In the genomic region with DNA sequence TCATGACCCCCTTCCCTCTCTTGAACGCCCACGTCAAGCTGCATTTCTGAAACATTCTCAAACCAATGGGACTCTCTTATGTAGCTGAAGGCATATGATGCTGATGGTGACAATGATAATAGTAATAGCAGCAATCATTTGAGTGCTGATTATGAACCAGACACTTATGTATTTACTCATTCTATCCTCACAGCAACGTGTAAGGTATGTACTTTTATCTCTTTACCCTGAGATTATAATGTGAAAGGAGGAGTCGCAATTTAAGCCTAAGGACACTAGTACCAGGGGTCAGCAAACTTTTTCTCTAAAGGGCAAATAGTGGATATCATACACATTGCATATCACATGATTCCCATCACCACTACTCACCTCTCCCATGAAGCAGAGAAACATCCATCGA, we compare ENCODE assay signal across 33 cellular contexts. TPM values are rescaled to one million over a fixed set of nuclear protein-coding genes. Genes with fewer than 3 reads are reported as not detected.
DNase-seq lines count a peak whose midpoint lies in the region; TF ChIP-seq lines count a peak whose summit lies in the region.
"Had no signal": no experiment of that assay in that cellular context is flagged by ENCODE, and none has a peak within 500 bp of the region (broad histone marks: within the 10 kb centered on the region; RNA-seq: fewer than 3 reads in every experiment).

No MANE protein-coding gene starts in this region.

- no peak overlapping the region for H3K4ac ChIP-seq in trophoblast cell (ENCODE audit: low read depth, low read length)

- DNase-seq in trophoblast cell (peak; percentile 65 to 92), NCI-H2081 (lab: John Stamatoyannopoulos, UW) (no peak), SIG-M5 treated with dmso at 0.1 percent for 504 hours (lab: John Stamatoyannopoulos, UW; ENCODE audit: unreplicated experiment) (no peak)
- DNase-seq in T-helper 2 cell treated with Interferon-gamma antibody and Interleukin-4, amounts not matched to agents 5 μg/mL and 100 μg/mL, for 36 hours (ENCODE audit: low spot score) = no peak
- DNase-seq: 8988T; ACHN; AML-193; BE2C; C1 segment of cervical spinal cord; Caco-2; Calu3; CD4-positive, alpha-beta memory T cell; CD4-positive, alpha-beta T cell; CD4-positive, CD25-positive, alpha-beta regulatory T cell; CD8-positive, alpha-beta memory T cell; CD8-positive, alpha-beta T cell; COR-L47; DMS 273 treated with DMSO at 0.1 percent for 48 hours; DMS153; DMS53; DMS79; DMS79 treated with DMSO at 0.1 percent for 48 hours; DND-41; EL had no signal

- H3K9ac ChIP-seq in Loucy (ENCODE audit: low read depth, low read length, poor library complexity, severe bottlenecking) (peak overlapping the region; percentile 74), trophoblast cell (ENCODE audit: low read length) (no peak overlapping the region)
- H3K9ac ChIP-seq: BLaER1; BLaER1 treated with 17β-estradiol and CSF1 and Interleukin-3, amounts not matched to agents 10 nM and 100 nM had no signal

- no peak overlapping the region for H4K12ac ChIP-seq in trophoblast cell (ENCODE audit: low read depth, low read length)

- H3K14ac ChIP-seq in trophoblast cell (ENCODE audit: low read length) = no peak overlapping the region

- H3K4me1 Mint-ChIP-seq in T-helper 2 cell treated with Interferon-gamma antibody and Interleukin-4, amounts not matched to agents 5 μg/mL and 100 μg/mL, for 36 hours (ENCODE audit: low read depth) = peaks cover 24% of the 10 kb centered on the region

- H3K9me2 ChIP-seq in Loucy (replicated peaks; ENCODE audit: low read depth, low read length) = no peaks in the 10 kb centered on the region

- H3K79me1 ChIP-seq in trophoblast cell (ENCODE audit: low read length) = no peaks in the 10 kb centered on the region

- TF ChIP-seq CTCF in Loucy (conservative IDR thresholded peaks at IDR 0.05; ENCODE audit: low read length) (no peak), neutrophil (IDR thresholded peaks at IDR 0.05) (no peak)

- H2AFZ ChIP-seq in Loucy (ENCODE audit: low read length) (no peak overlapping the region), trophoblast cell (ENCODE audit: insufficient read depth, low read length, poor library complexity) (no peak overlapping the region)

- no peaks in the 10 kb centered on the region for H3K9me3 ChIP-seq in Loucy (ENCODE audit: insufficient read depth, low read depth, low read length)
- H3K9me3 ChIP-seq in neutrophil = no peaks in the 10 kb centered on the region
- H3K9me3 ChIP-seq in trophoblast cell (ENCODE audit: insufficient read depth, low read depth, low read length) = no peaks in the 10 kb centered on the region
- H3K9me3 ChIP-seq: A549; BE2C; BLaER1; BLaER1 treated with 17β-estradiol and CSF1 and Interleukin-3, amounts not matched to agents 10 nM and 100 nM; Caco-2 had no signal

- no peak overlapping the region for H4K91ac ChIP-seq in trophoblast cell (ENCODE audit: low read depth, low read length)

- H3K4me2 ChIP-seq in Loucy (ENCODE audit: low read depth, low read length, poor library complexity, severe bottlenecking) (peak overlapping the region; percentile 88), trophoblast cell (ENCODE audit: low read length) (no peak overlapping the region)
- H3K4me2 ChIP-seq: A549; BLaER1; BLaER1 treated with 17β-estradiol and CSF1 and Interleukin-3, amounts not matched to agents 10 nM and 100 nM had no signal

- no peak overlapping the region for H2BK120ac ChIP-seq in trophoblast cell (ENCODE audit: insufficient read depth, low read length, poor library complexity)

- peaks cover 1% of the 10 kb centered on the region for H4K20me1 ChIP-seq in Loucy (ENCODE audit: insufficient read depth, low read length, poor library complexity, severe bottlenecking)
- H4K20me1 ChIP-seq: BLaER1 had no signal

- no peak overlapping the region for H3K23ac ChIP-seq in trophoblast cell (ENCODE audit: low read length)

- H2BK12ac ChIP-seq in trophoblast cell (ENCODE audit: low read length) = no peak overlapping the region

- no peaks in the 10 kb centered on the region for H3K27me3 Mint-ChIP-seq in T-helper 2 cell treated with Interferon-gamma antibody and Interleukin-4, amounts not matched to agents 5 μg/mL and 100 μg/mL, for 36 hours (ENCODE audit: low read depth)
- H3K27me3 Mint-ChIP-seq: B cell; CD4-positive, alpha-beta memory T cell; CD4-positive, alpha-beta T cell; CD4-positive, CD25-positive, alpha-beta regulatory T cell; CD8-positive, alpha-beta memory T cell had no signal

- H3K4me3 Mint-ChIP-seq in T-helper 2 cell treated with Interferon-gamma antibody and Interleukin-4, amounts not matched to agents 5 μg/mL and 100 μg/mL, for 36 hours = no peak overlapping the region
- H3K4me3 Mint-ChIP-seq: B cell; CD14-positive monocyte; CD4-positive, alpha-beta memory T cell; CD4-positive, alpha-beta T cell; CD4-positive, CD25-positive, alpha-beta regulatory T cell; CD8-positive, alpha-beta memory T cell; CD8-positive, alpha-beta T cell had no signal

- WGBS in trophoblast cell (ENCODE audit: extremely low coverage, insufficient coverage, insufficient read length) = no CpG with 5 or more reads among the region's 5 CpGs

- H3K27ac ChIP-seq in neutrophil (peak overlapping the region; percentile 81), trophoblast cell (ENCODE audit: low read depth, low read length) (no peak overlapping the region)
- H3K27ac ChIP-seq: 22Rv1; A549; BLaER1; BLaER1 treated with 17β-estradiol and CSF1 and Interleukin-3, amounts not matched to agents 10 nM and 100 nM; C4-2B had no signal

- H2AK5ac ChIP-seq in trophoblast cell (ENCODE audit: low read length) = no peak overlapping the region

- H3K27ac Mint-ChIP-seq in T-helper 2 cell treated with Interferon-gamma antibody and Interleukin-4, amounts not matched to agents 5 μg/mL and 100 μg/mL, for 36 hours = no peak overlapping the region
- H3K27ac Mint-ChIP-seq: B cell; CD4-positive, alpha-beta T cell; CD4-positive, CD25-positive, alpha-beta regulatory T cell; CD8-positive, alpha-beta T cell had no signal

- H4K8ac ChIP-seq in trophoblast cell (ENCODE audit: low read depth, low read length) = no peak overlapping the region

- peaks cover 75% of the 10 kb centered on the region for H3K79me2 ChIP-seq in Loucy (ENCODE audit: insufficient read depth, low read length)
- H3K79me2 ChIP-seq in trophoblast cell (ENCODE audit: control insufficient read depth, insufficient read depth, low read length, poor library complexity) = no peaks in the 10 kb centered on the region

- H3K36me3 Mint-ChIP-seq in T-helper 2 cell treated with Interferon-gamma antibody and Interleukin-4, amounts not matched to agents 5 μg/mL and 100 μg/mL, for 36 hours (ENCODE audit: low read depth) = peaks cover 59% of the 10 kb centered on the region

- H3K4me1 ChIP-seq in Loucy (ENCODE audit: insufficient read depth, low read length, poor library complexity, severe bottlenecking) (peaks cover 71% of the 10 kb centered on the region), neutrophil (ENCODE audit: control insufficient read depth in 1 of 2, insufficient read depth in 1 of 2, low read depth in 1 of 2, low read length in 1 of 2) (peaks cover 51 to 62% of the 10 kb centered on the region in 2 experiments), trophoblast cell (ENCODE audit: control insufficient read depth in 1 of 2, insufficient read depth in 2 of 2, low read length in 2 of 2) (no peaks in the 10 kb centered on the region)
- H3K4me1 ChIP-seq: A549, BE2C, Caco-2 had no signal

- H3K9me3 Mint-ChIP-seq in T-helper 2 cell treated with Interferon-gamma antibody and Interleukin-4, amounts not matched to agents 5 μg/mL and 100 μg/mL, for 36 hours = no peaks in the 10 kb centered on the region
- H3K9me3 Mint-ChIP-seq: CD14-positive monocyte; CD4-positive, alpha-beta memory T cell; CD4-positive, alpha-beta T cell; CD4-positive, CD25-positive, alpha-beta regulatory T cell; CD8-positive, alpha-beta memory T cell; CD8-positive, alpha-beta T cell had no signal

- H2BK5ac ChIP-seq in trophoblast cell (ENCODE audit: low read depth, low read length, poor library complexity) = no peak overlapping the region

- H3K4me3 ChIP-seq in Loucy (ENCODE audit: low read length, poor library complexity, severe bottlenecking) (no peak overlapping the region), neutrophil (ENCODE audit: low read depth in 1 of 2, low read length in 1 of 2) (no peak overlapping the region), trophoblast cell (ENCODE audit: low read depth, low read length) (no peak overlapping the region)
- H3K4me3 ChIP-seq: A549; BLaER1; BLaER1 treated with 17β-estradiol and CSF1 and Interleukin-3, amounts not matched to agents 10 nM and 100 nM had no signal

- H3F3A ChIP-seq in Loucy (ENCODE audit: low read depth) = no peaks in the 10 kb centered on the region

- H3K36me3 ChIP-seq in Loucy (ENCODE audit: insufficient read depth, low read length) (peaks cover 32% of the 10 kb centered on the region; the same call in 1 of the 2 replicates), neutrophil (peaks cover 91% of the 10 kb centered on the region), trophoblast cell (ENCODE audit: control insufficient read depth in 1 of 2, insufficient read depth in 2 of 2, low read length in 2 of 2) (peaks cover 5 to 15% of the 10 kb centered on the region in 2 experiments)

- H3K18ac ChIP-seq in trophoblast cell (ENCODE audit: low read length) = no peak overlapping the region

- no peaks in the 10 kb centered on the region for H3K27me3 ChIP-seq in Loucy (ENCODE audit: insufficient read depth, low read length, poor library complexity, severe bottlenecking)
- no peaks in the 10 kb centered on the region for H3K27me3 ChIP-seq in neutrophil
- no peaks in the 10 kb centered on the region for H3K27me3 ChIP-seq in trophoblast cell (ENCODE audit: insufficient read depth, low read length)
- H3K27me3 ChIP-seq: BE2C; BLaER1; BLaER1 treated with 17β-estradiol and CSF1 and Interleukin-3, amounts not matched to agents 10 nM and 100 nM had no signal

RNA-seq across cellular contexts. Expression of a gene that starts 8.5 kb away (rescaled TPM):
- polyA plus RNA-seq in trophoblast cell (2013) = 35.6 and 35.8 TPM in 2 replicates

RNA-seq across cellular contexts. Expression of a gene that starts 55.9 kb away (rescaled TPM):
- 148 and 163 TPM in 2 replicates for polyA plus RNA-seq in trophoblast cell (2013)

Comparison
In these comparisons a context has a peak if more than half of its experiments do, and no peak if none do; other contexts are left out.
1. DNase-seq: peak in trophoblast cell (2 of 2); none in T-helper 2 cell treated with Interferon-gamma antibody and Interleukin-4, amounts not matched to agents 5 μg/mL and 100 μg/mL, for 36 hours (single experiment), NCI-H2081 (0 of 2) and SIG-M5 treated with dmso at 0.1 percent for 504 hours (single experiment).